In genomic region chr4:123807866-123808265, GRCh38 we compare ENCODE assay signal across 28 cellular contexts.
"Had no signal": no experiment of that assay in that cellular context is flagged by ENCODE, and none has a peak within 500 bp of the region (broad histone marks: within the 10 kb centered on the region; RNA-seq: fewer than 3 reads in every experiment).

No MANE protein-coding gene starts in this region.

- H3K4me3 ChIP-seq: left lung, lower lobe of right lung, pancreas, prostate gland, skin epidermis, tibial nerve, vagina had no signal

- H3K27me3 Mint-ChIP-seq: type B pancreatic cell had no signal

- H3K4me3 Mint-ChIP-seq: immature natural killer cell; naive thymus-derived CD8-positive, alpha-beta T cell; nephron; neural crest cell; stimulated activated naive B cell treated with anti-CD40 and anti-IgM and Interleukin-4, amounts not matched to agents 10 μg/mL and 1 μg/mL and 100 μg/mL, for 72 hours; stimulated activated naive CD8-positive, alpha-beta T cell treated with anti-CD3 and anti-CD28 coated beads, Interleukin-15, Interleukin-2, amounts not matched to agents 100 ng/mL and 50 ng/mL, for 24 hours; type B pancreatic cell had no signal

- H3K9me3 Mint-ChIP-seq: naive thymus-derived CD8-positive, alpha-beta T cell; nephron; stimulated activated naive B cell treated with anti-CD40 and anti-IgM and Interleukin-4, amounts not matched to agents 10 μg/mL and 1 μg/mL and 100 μg/mL, for 72 hours; stimulated activated naive CD8-positive, alpha-beta T cell treated with anti-CD3 and anti-CD28 coated beads, Interleukin-15, Interleukin-2, amounts not matched to agents 100 ng/mL and 50 ng/mL, for 24 hours had no signal

- H3K36me3 ChIP-seq: left lung, lower lobe of right lung, pancreas, prostate gland, tibial nerve, vagina had no signal

- H3K4me1 ChIP-seq: left lung, pancreas, prostate gland, vagina had no signal

- ATAC-seq: left colon; left lung; lower lobe of right lung; naive thymus-derived CD8-positive, alpha-beta T cell; pancreas; right cardiac atrium; sciatic nerve; stimulated activated naive B cell treated with anti-CD40 and anti-IgM and Interleukin-4, amounts not matched to agents 10 μg/mL and 1 μg/mL and 100 μg/mL, for 72 hours had no signal

- FAIRE-seq: kidney, pancreas had no signal

- DNase-seq: immature natural killer cell; kidney; left colon; left lung; lower lobe of right lung; mammary epithelial cell; mesenchymal stem cell; naive thymus-derived CD8-positive, alpha-beta T cell; nucleus accumbens; pancreas; posterior cingulate gyrus; retina; right cardiac atrium; stimulated activated CD4-positive, alpha-beta T cell treated with anti-CD3 and anti-CD28 coated beads, Interleukin-12 subunit alpha, Interleukin-12 subunit beta, amount 100 ng/mL, for 4 hours; stimulated activated CD4-positive, alpha-beta T cell treated with anti-CD3 and anti-CD28 coated beads, Interleukin-15, amount 100 ng/mL, for 24 hours; stimulated activated CD4-positive, alpha-beta T cell treated with anti-CD3 and anti-CD28 coated beads, Interleukin-2, amount 100 ng/mL, for 24 hours; stimulated activated CD4-positive, alpha-beta T cell treated with anti-CD3 and anti-CD28 coated beads, Interleukin-4, amount 100 ng/mL, for 1 hour; stimulated activated naive B cell treated with anti-CD40 and anti-IgM and Interleukin-4, amounts not matched to agents 10 μg/mL and 1 μg/mL and 100 μg/mL, for 72 hours; substantia nigra had no signal

- H3K27ac ChIP-seq: left lung, lower lobe of right lung, pancreas, prostate gland, skin epidermis, tibial nerve, vagina had no signal

- H3K27ac Mint-ChIP-seq: immature natural killer cell; naive thymus-derived CD8-positive, alpha-beta T cell; stimulated activated naive B cell treated with anti-CD40 and anti-IgM and Interleukin-4, amounts not matched to agents 10 μg/mL and 1 μg/mL and 100 μg/mL, for 72 hours; stimulated activated naive CD8-positive, alpha-beta T cell treated with anti-CD3 and anti-CD28 coated beads, Interleukin-15, Interleukin-2, amounts not matched to agents 100 ng/mL and 50 ng/mL, for 24 hours; type B pancreatic cell had no signal

- H3K9me3 ChIP-seq: left lung, lower lobe of right lung, pancreas, prostate gland, tibial nerve, vagina had no signal
